Comparison of ENCODE assay signal across 9 cellular contexts in the genomic region with DNA sequence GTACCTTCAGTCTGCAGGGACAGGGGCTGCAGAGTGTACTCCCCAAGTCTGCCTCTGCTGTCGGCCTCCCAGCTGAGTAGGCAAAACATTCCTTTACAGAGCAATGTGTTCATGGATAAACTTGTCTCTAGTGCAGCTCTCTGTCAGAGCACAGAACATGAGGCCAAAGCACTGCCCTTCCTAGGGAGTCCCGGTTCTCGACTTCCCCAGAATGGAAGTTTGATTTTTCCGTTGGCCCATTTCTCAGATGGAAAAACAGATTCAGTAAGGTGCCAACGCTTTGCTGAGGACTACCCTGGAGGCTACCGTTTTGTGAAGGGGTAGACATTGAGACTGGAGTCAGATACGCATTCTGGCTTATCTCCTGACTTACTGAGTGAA. TPM values are rescaled to one million over a fixed set of nuclear protein-coding genes. Genes with fewer than 3 reads are reported as not detected.
DNase-seq lines count a peak whose midpoint lies in the region; ATAC-seq and TF ChIP-seq lines count a peak whose summit lies in the region.
"Had no signal": no experiment of that assay in that cellular context is flagged by ENCODE, and none has a peak within 500 bp of the region (broad histone marks: within the 10 kb centered on the region; RNA-seq: fewer than 3 reads in every experiment).

No MANE protein-coding gene starts in this region.

- H3K9me3 ChIP-seq in AG04450 (ENCODE audit: control insufficient read depth, insufficient read depth, low read length) (no peaks in the 10 kb centered on the region), left lung (peaks cover 0 to 10% of the 10 kb centered on the region in 2 donors), tibial artery (no peaks in the 10 kb centered on the region)

- intact Hi-C loops in left lung (cut with DNase I): no loop called here
- intact Hi-C loops in tibial artery (cut with DNase I; ENCODE audit: low total_unique reads): no loop called here

- POLR2A ChIA-PET in AG04450 (lab: Yijun Ruan, JAX): interaction anchor here (0.6 to 1.3 kb wide), 2 partner anchors 11 to 1334 kb away, joined by 3 to 13 read pairs; no protein-coding TSS in a partner anchor

- H3K27me3 ChIP-seq in AG04450 (ENCODE audit: control insufficient read depth, insufficient read depth, low read length) (no peaks in the 10 kb centered on the region), left lung (peaks cover 0 to 15% of the 10 kb centered on the region in 2 donors), tibial artery (no peaks in the 10 kb centered on the region)

- CTCF ChIA-PET in AG04450 (lab: Charles Lee): interaction anchor here (0.7 to 0.8 kb wide), 2 partner anchors 16 to 1093 kb away, joined by 3 to 4 read pairs; no protein-coding TSS in a partner anchor

- DNase-seq in AG04450 (ENCODE audit: low read depth, low spot score): no peak
- no peak for DNase-seq in left lung
- DNase-seq in tibial artery: no peak
- DNase-seq in activated gamma-delta T cell (lab: John Stamatoyannopoulos, UW): no peak
- no peak for DNase-seq in inferior parietal cortex (ENCODE audit: extremely low spot score)

- H3K4me3 ChIP-seq in AG04450 (ENCODE audit: low read depth, low read length) (peak overlapping the region; percentile 81), left lung (peak overlapping the region; percentile 58 to 60), tibial artery (peak overlapping the region; percentile 81 to 82)

- H3K36me3 ChIP-seq in left lung: no peaks in the 10 kb centered on the region
- no peaks in the 10 kb centered on the region for H3K36me3 ChIP-seq in tibial artery

- TF ChIP-seq CTCF in AG04450 (IDR thresholded peaks at IDR 0.05; ENCODE audit: low read depth, low read length) (no peak), left lung (IDR thresholded peaks at IDR 0.05) (no peak), tibial artery (IDR thresholded peaks at IDR 0.05) (no peak)

- ATAC-seq in GM19395 (IDR thresholded peaks at IDR 0.05; ENCODE audit: unreplicated experiment): peak; percentile 58
- peak; percentile 48 for ATAC-seq in HG03432 (IDR thresholded peaks at IDR 0.05; ENCODE audit: unreplicated experiment)
- ATAC-seq in left lung: peak; percentile 46

- H3K27ac ChIP-seq in AG04450 (ENCODE audit: low read depth, low read length): peak overlapping the region; percentile 31
- H3K27ac ChIP-seq in angular gyrus (ENCODE audit: low read depth, low read length): peak overlapping the region; percentile 71
- H3K27ac ChIP-seq in left lung: peak overlapping the region; percentile 20 to 67
- H3K27ac ChIP-seq in tibial artery: peak overlapping the region; percentile 74 to 85
- H3K27ac ChIP-seq: HL-60 had no signal

- peaks cover 7 to 16% of the 10 kb centered on the region in 2 donors for H3K4me1 ChIP-seq in left lung
- H3K4me1 ChIP-seq in tibial artery: peaks cover 0 to 38% (median 13%) of the 10 kb centered on the region in 4 donors

RNA-seq across cellular contexts. Expression of a gene that starts 0.4 kb away (rescaled TPM):
- polyA plus RNA-seq in AG04450 (2011; rRNA removed): 23.4 and 24.5 TPM in 2 replicates
- 56.6 and 58.1 TPM in 2 replicates for polyA minus RNA-seq in AG04450 (2011; rRNA and poly(A)+ RNA removed)
- 10 to 100 TPM; 17.3 to 22.9 TPM for total RNA-seq in left lung
